In the genomic region with DNA sequence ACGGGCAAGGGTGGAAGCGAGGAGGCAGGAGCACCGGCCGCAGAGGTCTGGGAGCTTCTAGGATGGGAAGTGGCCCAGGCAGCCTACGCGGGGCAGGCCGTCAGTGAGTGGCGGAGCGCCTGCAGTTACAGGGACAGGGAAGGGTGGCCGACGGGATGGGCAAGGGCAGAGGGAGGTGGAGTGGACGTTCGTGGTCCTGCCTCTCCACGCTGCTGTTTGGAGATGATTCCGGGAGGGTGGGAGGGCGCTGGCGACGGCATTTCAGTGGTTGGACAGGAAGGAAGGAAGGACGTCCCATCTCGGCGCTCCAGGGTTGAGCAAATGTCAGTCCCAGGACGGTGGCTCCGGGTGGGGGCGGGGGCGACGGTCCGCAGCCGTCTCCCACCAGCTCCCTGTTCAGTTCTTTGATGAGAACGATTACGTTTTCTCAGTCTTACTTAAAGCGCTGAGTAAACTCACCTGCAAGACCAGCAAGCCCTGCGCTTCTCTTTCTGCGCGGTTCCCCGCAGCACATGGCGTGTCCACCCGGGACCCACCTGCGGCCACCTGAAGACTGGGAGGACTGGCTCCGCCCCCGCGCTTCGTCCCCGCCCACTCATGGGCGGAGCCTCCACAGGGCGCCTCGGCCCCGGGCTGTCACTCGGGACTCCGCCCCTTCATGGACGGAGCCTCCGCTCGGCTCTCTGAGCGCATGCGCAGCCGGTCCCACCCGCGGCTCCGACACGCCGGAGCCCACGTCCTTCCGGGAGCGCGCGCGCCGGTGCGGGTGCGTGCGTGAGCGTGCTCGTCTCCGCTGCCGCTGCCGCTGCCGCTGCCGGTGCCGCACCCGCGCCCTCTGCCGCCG, we compare ENCODE assay signal across 8 cellular contexts. TPM values are rescaled to one million over a fixed set of nuclear protein-coding genes. Genes with fewer than 3 reads are reported as not detected.
DNase-seq lines count a peak whose midpoint lies in the region; ATAC-seq and TF ChIP-seq lines count a peak whose summit lies in the region.

A gene with protein sequence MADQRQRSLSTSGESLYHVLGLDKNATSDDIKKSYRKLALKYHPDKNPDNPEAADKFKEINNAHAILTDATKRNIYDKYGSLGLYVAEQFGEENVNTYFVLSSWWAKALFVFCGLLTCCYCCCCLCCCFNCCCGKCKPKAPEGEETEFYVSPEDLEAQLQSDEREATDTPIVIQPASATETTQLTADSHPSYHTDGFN (plus strand): TSS at position 769 of the 844 bp plus-strand sequence. CDS start 33,220 bp downstream, outside the sequence.

- peaks cover 65% of the 10 kb centered on the region for H3F3A ChIP-seq in PC-9 (ENCODE audit: insufficient read depth, low read depth)

- H3K27ac ChIP-seq in PC-9 = peak within 1 kb of the TSS; percentile 68
- H3K27ac ChIP-seq in mucosa of rectum (ENCODE audit: low read depth in 2 of 2, low read length in 2 of 2) = peak within 1 kb of the TSS; percentile 83 to 85

- H3K27me3 Mint-ChIP-seq in activated T-cell treated with anti-CD3 and anti-CD28 coated beads, Interleukin-2, amount 50 U/mL, for 24 hours = no peaks in the 10 kb centered on the region

- peak within 1 kb of the TSS; percentile 85 for H3K4me3 Mint-ChIP-seq in activated T-cell treated with anti-CD3 and anti-CD28 coated beads, Interleukin-2, amount 50 U/mL, for 24 hours

- H3K9me3 ChIP-seq in PC-9 (ENCODE audit: insufficient read depth, low read depth) (no peaks in the 10 kb centered on the region), mucosa of rectum (ENCODE audit: control insufficient read depth in 2 of 2, low read length in 2 of 2) (no peaks in the 10 kb centered on the region)

- H3K27me3 ChIP-seq in PC-9 (ENCODE audit: insufficient read depth, low read depth) (no peaks in the 10 kb centered on the region), mucosa of rectum (ENCODE audit: control insufficient read depth in 2 of 2, insufficient read depth in 2 of 2, low read length in 2 of 2) (no peaks in the 10 kb centered on the region)

- no peak for TF ChIP-seq CTCF in PC-9 (conservative IDR thresholded peaks at IDR 0.05)
- no peak for TF ChIP-seq CTCF in epithelial cell of proximal tubule (conservative IDR thresholded peaks at IDR 0.05; ENCODE audit: low read depth, low read length)

- H3K9ac ChIP-seq in mucosa of rectum (ENCODE audit: low read depth in 1 of 2, low read length in 2 of 2) = peak within 1 kb of the TSS; percentile 71 to 79

- H3K4me2 ChIP-seq in PC-9 = peak within 1 kb of the TSS; percentile 98

- no TSS peak for BruUV-seq in PC-9 (replicated peaks; lab: Mats Ljungman, UMichigan)

- peaks cover 36% of the 10 kb centered on the region for H4K20me1 ChIP-seq in PC-9 (ENCODE audit: insufficient read depth)

- H3K27ac Mint-ChIP-seq in activated T-cell treated with anti-CD3 and anti-CD28 coated beads, Interleukin-2, amount 50 U/mL, for 24 hours = peak within 1 kb of the TSS; percentile 96

- H3K9me2 ChIP-seq in PC-9 (ENCODE audit: insufficient read depth) = no peaks in the 10 kb centered on the region

- peaks cover 40% of the 10 kb centered on the region for H3K4me1 ChIP-seq in PC-9 (replicated peaks; ENCODE audit: insufficient read depth)
- peaks cover 13 to 19% of the 10 kb centered on the region in 2 donors for H3K4me1 ChIP-seq in mucosa of rectum (ENCODE audit: control insufficient read depth in 2 of 2, insufficient read depth in 2 of 2, low read length in 2 of 2)

- H3K4me1 Mint-ChIP-seq in activated T-cell treated with anti-CD3 and anti-CD28 coated beads, Interleukin-2, amount 50 U/mL, for 24 hours (ENCODE audit: low read depth) = peaks cover 40% of the 10 kb centered on the region

- CTCF ChIA-PET in PC-9 (lab: Charles Lee) = no interaction called here

- POLR2A ChIA-PET in PC-9 (lab: Charles Lee; ENCODE audit: unreplicated experiment) = interaction anchor here (0.6 to 0.7 kb wide), 4 partner anchors 29 to 1738 kb away, joined by 3 to 7 read pairs (median 4); a partner anchor contains a TSS

- peak; percentile 68 for ATAC-seq in GM21619 (IDR thresholded peaks at IDR 0.05; ENCODE audit: unreplicated experiment)

- no peaks in the 10 kb centered on the region for H3K9me3 Mint-ChIP-seq in activated T-cell treated with anti-CD3 and anti-CD28 coated beads, Interleukin-2, amount 50 U/mL, for 24 hours

- peaks cover 57% of the 10 kb centered on the region for H3K79me2 ChIP-seq in PC-9 (ENCODE audit: low read depth)

- H3K36me3 Mint-ChIP-seq in activated T-cell treated with anti-CD3 and anti-CD28 coated beads, Interleukin-2, amount 50 U/mL, for 24 hours (ENCODE audit: low read depth) = peaks cover 60% of the 10 kb centered on the region

- intact Hi-C loops in PC-9 (cut with micrococcal nuclease; ENCODE audit: unreplicated experiment) = loop anchor here (5.0 kb wide), 1 partner anchor 63 kb away; a partner anchor contains a TSS

- peak within 1 kb of the TSS; percentile 77 for H3K4me3 ChIP-seq in Jurkat, Clone E6-1 (ENCODE audit: low read length)
- peak within 1 kb of the TSS; percentile 75 for H3K4me3 ChIP-seq in PC-9
- H3K4me3 ChIP-seq in epithelial cell of proximal tubule (ENCODE audit: low read depth, low read length) = peak within 1 kb of the TSS; percentile 53
- peak within 1 kb of the TSS; percentile 63 to 87 for H3K4me3 ChIP-seq in mucosa of rectum (ENCODE audit: low read length in 2 of 2)

- H2AFZ ChIP-seq in PC-9 = peak within 1 kb of the TSS; percentile 75

- H3K36me3 ChIP-seq in PC-9 (ENCODE audit: low read depth) = peaks cover 28% of the 10 kb centered on the region
- H3K36me3 ChIP-seq in mucosa of rectum (ENCODE audit: control insufficient read depth in 2 of 2, insufficient read depth in 2 of 2, low read length in 2 of 2) = peaks cover 20 to 33% of the 10 kb centered on the region in 2 donors

- peak; percentile 89 for DNase-seq in DMS153 (lab: John Stamatoyannopoulos, UW)
- peak; percentile 84 for DNase-seq in Jurkat, Clone E6-1 (ENCODE audit: low read depth, low spot score)
- DNase-seq in PC-9 = peak; percentile 82 to 98
- DNase-seq in activated T-cell treated with anti-CD3 and anti-CD28 coated beads, Interleukin-2, amount 50 U/mL, for 24 hours = peak; percentile 97
- no peak for DNase-seq in epithelial cell of proximal tubule (ENCODE audit: low read depth)
- DNase-seq in stimulated activated CD8-positive, alpha-beta memory T cell treated with anti-CD3 and anti-CD28 coated beads, Interleukin-4, amount 100 ng/mL, for 24 hours (ENCODE audit: low read depth) = peak; percentile 94

RNA-seq across cellular contexts. Expression of the gene that starts here (rescaled TPM):
- 25.3 TPM for polyA plus RNA-seq in Jurkat, Clone E6-1 (2012; ENCODE audit: insufficient read depth, insufficient read length)
- total RNA-seq in PC-9 (2021) (47.0 and 48.1 TPM in 2 replicates), epithelial cell of proximal tubule (46.1 and 46.4 TPM in 2 replicates)
